In the genomic region with DNA sequence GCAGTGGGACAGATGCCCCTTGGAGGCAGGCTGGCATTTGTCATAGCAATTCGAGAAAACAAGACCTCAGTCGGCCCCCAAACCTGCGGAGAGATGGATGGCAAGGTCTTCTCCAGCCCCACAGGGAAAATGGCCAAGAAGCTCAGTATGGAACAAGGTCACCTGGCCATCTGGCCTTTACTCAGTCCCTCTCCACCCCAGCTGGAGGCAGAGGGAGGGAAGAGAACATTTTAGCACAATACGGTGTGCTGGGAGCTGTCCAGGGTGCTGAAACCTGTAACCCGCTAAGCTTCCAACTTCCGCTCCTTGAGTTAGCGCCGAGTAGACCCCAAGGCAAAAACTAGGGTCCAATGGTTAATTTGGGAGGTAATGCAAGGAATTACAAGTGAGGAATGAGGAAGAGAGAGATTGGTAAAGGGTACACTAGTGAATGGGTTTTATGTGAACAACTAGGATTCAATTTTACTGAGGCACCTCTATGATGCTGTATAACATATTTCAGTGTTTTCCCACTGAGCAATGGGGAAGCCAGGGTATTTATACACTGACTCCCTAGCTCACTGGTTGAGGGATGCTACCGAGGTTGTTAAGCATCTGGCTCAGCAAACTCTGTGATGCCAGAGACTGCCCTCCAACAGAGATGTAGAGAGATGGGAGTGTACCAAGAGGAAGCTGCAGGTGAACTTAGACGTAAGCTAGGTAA, we compare ENCODE assay signal across 8 cellular contexts.
DNase-seq lines count a peak whose midpoint lies in the region; ATAC-seq and TF ChIP-seq lines count a peak whose summit lies in the region.

No MANE protein-coding gene starts in this region.

- TF ChIP-seq POLR2A in upper lobe of left lung (IDR thresholded peaks at IDR 0.05) (no peak), vagina (IDR thresholded peaks at IDR 0.05) (no peak)

- no peaks in the 10 kb centered on the region for H3K4me1 ChIP-seq in upper lobe of left lung
- no peaks in the 10 kb centered on the region for H3K4me1 ChIP-seq in vagina

- intact Hi-C loops in activated T-helper 2 cell treated with anti-CD3 and anti-CD28 coated beads, Interferon-gamma antibody, Interleukin-2, Interleukin-4, amounts not matched to agents 10 μg/mL and 5 μg/mL and 100 μg/mL, durations not matched to agents 14 hours and 24 hours and 36 hours (cut with micrococcal nuclease) = no loop called here
- intact Hi-C loops in vagina (cut with DNase I) = no loop called here

- H3K4me1 Mint-ChIP-seq in activated T-helper 2 cell treated with anti-CD3 and anti-CD28 coated beads, Interferon-gamma antibody, Interleukin-2, Interleukin-4, amounts not matched to agents 10 μg/mL and 5 μg/mL and 100 μg/mL, durations not matched to agents 14 hours and 24 hours and 36 hours (ENCODE audit: low read depth) = no peaks in the 10 kb centered on the region
- H3K4me1 Mint-ChIP-seq in immature natural killer cell = no peaks in the 10 kb centered on the region

- H3K27ac ChIP-seq in upper lobe of left lung (no peak overlapping the region), vagina (no peak overlapping the region)

- H3K9me3 Mint-ChIP-seq in activated T-helper 2 cell treated with anti-CD3 and anti-CD28 coated beads, Interferon-gamma antibody, Interleukin-2, Interleukin-4, amounts not matched to agents 10 μg/mL and 5 μg/mL and 100 μg/mL, durations not matched to agents 14 hours and 24 hours and 36 hours = peaks cover 8% of the 10 kb centered on the region
- H3K9me3 Mint-ChIP-seq in immature natural killer cell = peaks cover 0 to 3% (median 0%) of the 10 kb centered on the region in 6 donors

- no peaks in the 10 kb centered on the region for H3K27me3 Mint-ChIP-seq in activated T-helper 2 cell treated with anti-CD3 and anti-CD28 coated beads, Interferon-gamma antibody, Interleukin-2, Interleukin-4, amounts not matched to agents 10 μg/mL and 5 μg/mL and 100 μg/mL, durations not matched to agents 14 hours and 24 hours and 36 hours (ENCODE audit: low read depth)
- peaks cover 0 to 11% (median 8%) of the 10 kb centered on the region in 3 donors for H3K27me3 Mint-ChIP-seq in immature natural killer cell (ENCODE audit: low read depth in 3 of 3)

- DNase-seq in GM04504 (ENCODE audit: low read depth) (peak; percentile 14), NOMO-1 treated with DMSO at 0.1 percent for 48 hours (lab: John Stamatoyannopoulos, UW; ENCODE audit: unreplicated experiment) (peak; percentile 42), immature natural killer cell (peak; percentile 5 to 23 (median 13)), upper lobe of left lung (no peak), NCI-H510A (lab: John Stamatoyannopoulos, UW) (no peak), vagina (ENCODE audit: extremely low spot score in 2 of 2) (no peak)
- DNase-seq in activated T-helper 2 cell treated with anti-CD3 and anti-CD28 coated beads, Interferon-gamma antibody, Interleukin-2, Interleukin-4, amounts not matched to agents 10 μg/mL and 5 μg/mL and 100 μg/mL, durations not matched to agents 14 hours and 24 hours and 36 hours (ENCODE audit: low spot score) = peak; percentile 15

- no peak for TF ChIP-seq EP300 in upper lobe of left lung (IDR thresholded peaks at IDR 0.05)

- H3K36me3 Mint-ChIP-seq in activated T-helper 2 cell treated with anti-CD3 and anti-CD28 coated beads, Interferon-gamma antibody, Interleukin-2, Interleukin-4, amounts not matched to agents 10 μg/mL and 5 μg/mL and 100 μg/mL, durations not matched to agents 14 hours and 24 hours and 36 hours (ENCODE audit: low read depth) = no peaks in the 10 kb centered on the region
- no peaks in the 10 kb centered on the region for H3K36me3 Mint-ChIP-seq in immature natural killer cell

- no peak overlapping the region for H3K4me3 ChIP-seq in upper lobe of left lung
- no peak overlapping the region for H3K4me3 ChIP-seq in vagina

- no peak for TF ChIP-seq CTCF in upper lobe of left lung (IDR thresholded peaks at IDR 0.05)
- TF ChIP-seq CTCF in vagina (IDR thresholded peaks at IDR 0.05) = no peak

- H3K27ac Mint-ChIP-seq in activated T-helper 2 cell treated with anti-CD3 and anti-CD28 coated beads, Interferon-gamma antibody, Interleukin-2, Interleukin-4, amounts not matched to agents 10 μg/mL and 5 μg/mL and 100 μg/mL, durations not matched to agents 14 hours and 24 hours and 36 hours = no peak overlapping the region
- H3K27ac Mint-ChIP-seq in immature natural killer cell = no peak overlapping the region

- H3K36me3 ChIP-seq in upper lobe of left lung (no peaks in the 10 kb centered on the region), vagina (no peaks in the 10 kb centered on the region)

- H3K27me3 ChIP-seq in upper lobe of left lung (no peaks in the 10 kb centered on the region), vagina (no peaks in the 10 kb centered on the region)

- WGBS in upper lobe of left lung, 2 donors = 37 to 44% methylated on average over 9 to 10 of the region's 10 CpGs

- peak; percentile 39 to 63 for ATAC-seq in upper lobe of left lung (ENCODE audit: low FRiP score in 2 of 2)
- ATAC-seq in GM21423 (IDR thresholded peaks at IDR 0.05; ENCODE audit: unreplicated experiment) = no peak

- H3K4me3 Mint-ChIP-seq in activated T-helper 2 cell treated with anti-CD3 and anti-CD28 coated beads, Interferon-gamma antibody, Interleukin-2, Interleukin-4, amounts not matched to agents 10 μg/mL and 5 μg/mL and 100 μg/mL, durations not matched to agents 14 hours and 24 hours and 36 hours (ENCODE audit: low read depth) = no peak overlapping the region
- no peak overlapping the region for H3K4me3 Mint-ChIP-seq in immature natural killer cell

- H3K9me3 ChIP-seq in upper lobe of left lung (no peaks in the 10 kb centered on the region), vagina (no peaks in the 10 kb centered on the region)

Comparison
In these comparisons a context has a peak if more than half of its experiments do, and no peak if none do; other contexts are left out.
1. DNase-seq: peak in GM04504 (single experiment), NOMO-1 treated with DMSO at 0.1 percent for 48 hours (single experiment), activated T-helper 2 cell treated with anti-CD3 and anti-CD28 coated beads, Interferon-gamma antibody, Interleukin-2, Interleukin-4, amounts not matched to agents 10 μg/mL and 5 μg/mL and 100 μg/mL, durations not matched to agents 14 hours and 24 hours and 36 hours (single experiment) and immature natural killer cell (3 of 3); none in upper lobe of left lung (0 of 2), NCI-H510A (single experiment) and vagina (0 of 2).